Comparison of ENCODE assay signal across 12 cellular contexts in genomic region chr22:35064664-35065063, GRCh38. TPM values are rescaled to one million over a fixed set of nuclear protein-coding genes. Genes with fewer than 3 reads are reported as not detected.
DNase-seq lines count a peak whose midpoint lies in the region; ATAC-seq and TF ChIP-seq lines count a peak whose summit lies in the region.
"Had no signal": no experiment of that assay in that cellular context is flagged by ENCODE, and none has a peak within 500 bp of the region (broad histone marks: within the 10 kb centered on the region; RNA-seq: fewer than 3 reads in every experiment).

No MANE protein-coding gene starts in this region.

- BruUV-seq in mammary epithelial cell (replicated peaks; lab: Mats Ljungman, UMichigan) (no TSS peak), MCF 10A (replicated peaks; lab: Mats Ljungman, UMichigan) (no TSS peak)

- in situ Hi-C loops in mammary epithelial cell (cut with MboI; ENCODE audit: low sequenced_read_pairs in 2 of 2): no loop called here

- no peaks in the 10 kb centered on the region for H3K27me3 Mint-ChIP-seq in MCF 10A (ENCODE audit: insufficient read depth, unreplicated experiment)
- H3K27me3 Mint-ChIP-seq in CD8-positive, alpha-beta memory T cell: peaks cover 8 to 9% of the 10 kb centered on the region in 2 donors

- H3K4me3 Mint-ChIP-seq in MCF 10A (ENCODE audit: unreplicated experiment): no peak overlapping the region
- no peak overlapping the region for H3K4me3 Mint-ChIP-seq in CD8-positive, alpha-beta memory T cell

- ATAC-seq in HG03354 (IDR thresholded peaks at IDR 0.05; ENCODE audit: poor library complexity, severe bottlenecking, unreplicated experiment): peak; percentile 71
- ATAC-seq in GM21528 (IDR thresholded peaks at IDR 0.05; ENCODE audit: low FRiP score, unreplicated experiment): no peak
- no peak for ATAC-seq in HG03039 (IDR thresholded peaks at IDR 0.05; ENCODE audit: unreplicated experiment)

- H3K4me2 ChIP-seq in mammary epithelial cell (ENCODE audit: insufficient read depth, low read depth, low read length): no peak overlapping the region
- H3K4me2 ChIP-seq: KMS-11 had no signal

- no peaks in the 10 kb centered on the region for H3K4me1 ChIP-seq in mammary epithelial cell (ENCODE audit: insufficient read depth, low read length)
- H3K4me1 ChIP-seq in CD8-positive, alpha-beta memory T cell (ENCODE audit: insufficient read depth, low read length): no peaks in the 10 kb centered on the region

- no peak overlapping the region for H2AFZ ChIP-seq in mammary epithelial cell (ENCODE audit: low read depth, low read length)

- peak; percentile 75 for DNase-seq in mammary epithelial cell
- no peak for DNase-seq in MCF 10A (ENCODE audit: unreplicated experiment)
- no peak for DNase-seq in CD8-positive, alpha-beta memory T cell
- no peak for DNase-seq in COR-L47 (lab: John Stamatoyannopoulos, UW)
- DNase-seq: effector CD4-positive, alpha-beta T cell; stimulated activated CD4-positive, alpha-beta T cell treated with anti-CD3 and anti-CD28 coated beads, Interleukin-4, amount 100 ng/mL, for 4 hours had no signal

- WGBS in mammary epithelial cell (ENCODE audit: low coverage, missing lambda C conversion rate): no CpG with 5 or more reads among the region's 1 CpG

- CTCF ChIA-PET in mammary epithelial cell (lab: Charles Lee; ENCODE audit: low non-redundant PET): no interaction called here
- CTCF ChIA-PET in MCF 10A (lab: Yijun Ruan, JAX): no interaction called here
- CTCF ChIA-PET in CD8-positive, alpha-beta memory T cell (lab: Charles Lee): no interaction called here

- H3K4me1 Mint-ChIP-seq in MCF 10A (ENCODE audit: insufficient read depth, unreplicated experiment): no peaks in the 10 kb centered on the region
- no peaks in the 10 kb centered on the region for H3K4me1 Mint-ChIP-seq in CD8-positive, alpha-beta memory T cell

- no peak overlapping the region for H3K27ac ChIP-seq in mammary epithelial cell (ENCODE audit: insufficient read depth, low read depth, low read length)
- peak overlapping the region; percentile 99 for H3K27ac ChIP-seq in VCaP
- no peak overlapping the region for H3K27ac ChIP-seq in CD8-positive, alpha-beta memory T cell (ENCODE audit: low read depth, low read length)
- H3K27ac ChIP-seq: KMS-11 had no signal

- intact Hi-C loops in mammary epithelial cell (cut with micrococcal nuclease) (no loop called here), MCF 10A (cut with micrococcal nuclease) (no loop called here)

- peaks cover 28% of the 10 kb centered on the region for H3K9me3 ChIP-seq in mammary epithelial cell (replicated peaks; ENCODE audit: insufficient read depth, low read length)
- no peaks in the 10 kb centered on the region for H3K9me3 ChIP-seq in CD8-positive, alpha-beta memory T cell (ENCODE audit: low read length)

- TF ChIP-seq CTCF in mammary epithelial cell (conservative IDR thresholded peaks at IDR 0.05 in 1 of 2, IDR thresholded peaks at IDR 0.05 in 1 of 2; ENCODE audit: extremely low read depth in 1 of 2, insufficient read depth in 1 of 2, low read depth in 1 of 2, low read length in 2 of 2) (no peak), MCF 10A (IDR thresholded peaks at IDR 0.05; ENCODE audit: unreplicated experiment) (no peak), VCaP (conservative IDR thresholded peaks at IDR 0.05) (no peak)

- H3K9ac ChIP-seq in mammary epithelial cell (ENCODE audit: insufficient read depth, low read length): no peak overlapping the region
- H3K9ac ChIP-seq: KMS-11 had no signal

- no peaks in the 10 kb centered on the region for H3K79me2 ChIP-seq in mammary epithelial cell (ENCODE audit: insufficient read depth, low read length)

- H3K36me3 ChIP-seq in mammary epithelial cell (ENCODE audit: insufficient read depth, low read length): no peaks in the 10 kb centered on the region
- H3K36me3 ChIP-seq in CD8-positive, alpha-beta memory T cell (ENCODE audit: insufficient read depth, low read length): no peaks in the 10 kb centered on the region

- dilution Hi-C loops in mammary epithelial cell (cut with HindIII; ENCODE audit: low sequenced_read_pairs): no loop called here

- peaks cover 40% of the 10 kb centered on the region for H3K9me3 Mint-ChIP-seq in MCF 10A (ENCODE audit: unreplicated experiment)
- peaks cover 0 to 1% (median 0%) of the 10 kb centered on the region in 5 donors for H3K9me3 Mint-ChIP-seq in CD8-positive, alpha-beta memory T cell

- H3K36me3 Mint-ChIP-seq in MCF 10A (ENCODE audit: insufficient read depth, unreplicated experiment): no peaks in the 10 kb centered on the region
- no peaks in the 10 kb centered on the region for H3K36me3 Mint-ChIP-seq in CD8-positive, alpha-beta memory T cell

- H3K4me3 ChIP-seq in mammary epithelial cell (replicated peaks in 1 of 3; ENCODE audit: insufficient read depth in 1 of 3, low read depth in 2 of 3, low read length in 3 of 3): no peak overlapping the region
- no peak overlapping the region for H3K4me3 ChIP-seq in CD8-positive, alpha-beta memory T cell (ENCODE audit: low read length)

- POLR2A ChIA-PET in MCF 10A (lab: Yijun Ruan, JAX): no interaction called here
- POLR2A ChIA-PET in CD8-positive, alpha-beta memory T cell (lab: Charles Lee): no interaction called here

- no peaks in the 10 kb centered on the region for H4K20me1 ChIP-seq in mammary epithelial cell (ENCODE audit: insufficient read depth, low read length)

- H3K27ac Mint-ChIP-seq in MCF 10A (ENCODE audit: low read depth, unreplicated experiment): no peak overlapping the region
- no peak overlapping the region for H3K27ac Mint-ChIP-seq in CD8-positive, alpha-beta memory T cell

- no peaks in the 10 kb centered on the region for H3K27me3 ChIP-seq in mammary epithelial cell (ENCODE audit: insufficient read depth, low read length)
- no peaks in the 10 kb centered on the region for H3K27me3 ChIP-seq in CD8-positive, alpha-beta memory T cell (ENCODE audit: insufficient read depth, low read length, poor library complexity, severe bottlenecking)

RNA-seq across cellular contexts. Expression of gene ISX, which starts 1.3 kb away (rescaled TPM):
- total RNA-seq in mammary epithelial cell (not detected), MCF 10A (2022) (not detected in 2 replicates)
- not detected for polyA plus RNA-seq in mammary epithelial cell
- not detected for polyA minus RNA-seq in mammary epithelial cell
- total RNA-seq in CD8-positive, alpha-beta memory T cell: not detected
- polyA plus RNA-seq in CD8-positive, alpha-beta memory T cell: not detected
- total RNA-seq: ureter had no signal
